ENCODE assay signal across 29 cellular contexts in the genomic region with DNA sequence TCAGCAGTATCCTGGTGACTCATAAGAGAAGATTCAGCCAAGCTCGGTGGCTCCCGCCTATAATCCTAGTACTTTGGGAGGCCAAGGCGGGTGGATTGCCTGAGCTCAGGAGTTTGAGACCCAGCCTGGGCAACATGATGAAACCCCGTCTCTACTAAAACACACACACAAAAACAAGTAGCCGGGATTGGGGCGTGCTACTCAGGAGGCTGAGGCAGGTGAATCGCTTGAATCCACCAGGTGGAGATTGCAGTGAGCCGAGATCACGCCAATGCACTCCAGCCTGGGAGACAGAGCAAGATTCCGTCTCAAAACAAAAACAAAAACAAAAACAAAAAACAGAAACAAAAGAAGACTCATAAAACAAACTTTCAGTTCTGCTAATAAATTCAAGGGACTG.
"Had no signal": no experiment of that assay in that cellular context is flagged by ENCODE, and none has a peak within 500 bp of the region (broad histone marks: within the 10 kb centered on the region; RNA-seq: fewer than 3 reads in every experiment).

No MANE protein-coding gene starts in this region.

- H3K27me3 ChIP-seq: ascending aorta, cardiac muscle cell, MG63 had no signal

- ATAC-seq: activated CD4-positive, alpha-beta T cell treated with anti-CD3 and anti-CD28 coated beads for 36 hours; activated CD4-positive, CD25-positive, alpha-beta regulatory T cell treated with anti-CD3 and anti-CD28 coated beads, Interleukin-2, amount 50 U/mL, for 24 hours; activated CD8-positive, alpha-beta T cell treated with anti-CD3 and anti-CD28 coated beads, Interleukin-2, amount 10 ng/mL, durations not matched to agents 7 days and 5 days had no signal

- H3K4me1 ChIP-seq: ascending aorta had no signal

- H3K4me3 ChIP-seq: ascending aorta, cardiac muscle cell, MG63 had no signal

- H3K27ac ChIP-seq: ascending aorta, cardiac muscle cell had no signal

- DNase-seq: activated CD4-positive, alpha-beta T cell treated with anti-CD3 and anti-CD28 coated beads for 36 hours; activated CD4-positive, alpha-beta T cell treated with anti-CD3 and anti-CD28 coated beads, Interleukin-2, amount 10 ng/mL, durations not matched to agents 7 days and 5 days; activated CD4-positive, alpha-beta T cell treated with anti-CD3 and anti-CD28 coated beads, Interleukin-2, amount 50 U/mL, for 48 hours; activated CD8-positive, alpha-beta T cell treated with anti-CD3 and anti-CD28 coated beads, Interleukin-2, amount 10 ng/mL, durations not matched to agents 7 days and 5 days; activated gamma-delta T cell; activated naive CD4-positive, alpha-beta T cell treated with Interleukin-2 at 50 U/mL for 16 hours; activated naive CD8-positive, alpha-beta T cell treated with anti-CD3 and anti-CD28 coated beads, Interleukin-2, amount 10 ng/mL, durations not matched to agents 7 days and 5 days; activated T-cell treated with anti-CD3 and anti-CD28 coated beads, Interleukin-2, amount 50 U/mL, for 24 hours; amygdala; Kasumi-1; MG63; NCI-H1048; NCI-H1105 treated with DMSO at 0.1 percent for 48 hours; NCI-H1436; NCI-H1694; NCI-H1930; NCI-H2081 treated with DMSO at 0.1 percent for 48 hours; NCI-H226; NCI-H446 treated with DMSO at 0.1 percent for 48 hours; NCI-H524 treated with DMSO at 0.1 percent for 48 hours; NK-92 treated with Interleukin-12 subunit alpha and Interleukin-12 subunit beta, amount 100 ng/mL, for 24 hours; OCI-M1; Right ventricle myocardium superior; SW 1271; T-helper 1 cell; T1000 had no signal

- H3K9me3 ChIP-seq: ascending aorta, MG63 had no signal

- H3K36me3 ChIP-seq: ascending aorta, cardiac muscle cell, MG63 had no signal
